ENCODE assay signal across 28 cellular contexts in genomic region chr6:12715437-12715836, GRCh38.
"Had no signal": no experiment of that assay in that cellular context is flagged by ENCODE, and none has a peak within 500 bp of the region (broad histone marks: within the 10 kb centered on the region; RNA-seq: fewer than 3 reads in every experiment).

No MANE protein-coding gene starts in this region.

- H3K4me3 Mint-ChIP-seq: activated CD4-positive, alpha-beta memory T cell treated with anti-CD3 and anti-CD28 coated beads, Interleukin-2, amount 10 ng/mL, durations not matched to agents 7 days and 5 days; activated CD4-positive, alpha-beta T cell treated with anti-CD3 and anti-CD28 coated beads, Interleukin-2, amount 10 ng/mL, durations not matched to agents 7 days and 5 days; activated naive CD8-positive, alpha-beta T cell; activated T-cell treated with anti-CD3 and anti-CD28 coated beads, Interleukin-2, amount 50 U/mL, for 4 hours; activated T-helper 17 cell treated with anti-CD3 and anti-CD28 coated beads, Interleukin-2, amount 50 U/mL, for 72 hours; T-helper 17 cell; T-helper 2 cell treated with Interferon-gamma antibody and Interleukin-4, amounts not matched to agents 5 μg/mL and 100 μg/mL, for 36 hours had no signal

- ATAC-seq: activated T-cell treated with anti-CD3 and anti-CD28 coated beads, Interleukin-2, amount 50 U/mL, for 4 hours; activated T-helper 17 cell treated with anti-CD3 and anti-CD28 coated beads, Interleukin-2, amount 50 U/mL, for 72 hours; esophagus mucosa; T-helper 17 cell had no signal

- H3K27me3 ChIP-seq: brain microvascular endothelial cell, colonic mucosa had no signal

- H3K27ac Mint-ChIP-seq: activated CD4-positive, alpha-beta memory T cell treated with anti-CD3 and anti-CD28 coated beads, Interleukin-2, amount 10 ng/mL, durations not matched to agents 7 days and 5 days; activated CD4-positive, alpha-beta T cell treated with anti-CD3 and anti-CD28 coated beads, Interleukin-2, amount 10 ng/mL, durations not matched to agents 7 days and 5 days; activated naive CD8-positive, alpha-beta T cell; activated T-helper 17 cell treated with anti-CD3 and anti-CD28 coated beads, Interleukin-2, amount 50 U/mL, for 72 hours; T-helper 17 cell; T-helper 2 cell treated with Interferon-gamma antibody and Interleukin-4, amounts not matched to agents 5 μg/mL and 100 μg/mL, for 36 hours had no signal

- H3K27ac ChIP-seq: brain microvascular endothelial cell, colonic mucosa had no signal

- H3K9me3 Mint-ChIP-seq: activated CD4-positive, alpha-beta memory T cell treated with anti-CD3 and anti-CD28 coated beads, Interleukin-2, amount 10 ng/mL, durations not matched to agents 7 days and 5 days; activated CD4-positive, alpha-beta T cell treated with anti-CD3 and anti-CD28 coated beads, Interleukin-2, amount 10 ng/mL, durations not matched to agents 7 days and 5 days; activated T-cell treated with anti-CD3 and anti-CD28 coated beads, Interleukin-2, amount 50 U/mL, for 4 hours; activated T-helper 17 cell treated with anti-CD3 and anti-CD28 coated beads, Interleukin-2, amount 50 U/mL, for 72 hours; T-helper 2 cell treated with Interferon-gamma antibody and Interleukin-4, amounts not matched to agents 5 μg/mL and 100 μg/mL, for 36 hours had no signal

- H3K4me1 ChIP-seq: colonic mucosa had no signal

- H3K4me1 Mint-ChIP-seq: activated CD4-positive, alpha-beta memory T cell treated with anti-CD3 and anti-CD28 coated beads, Interleukin-2, amount 10 ng/mL, durations not matched to agents 7 days and 5 days; activated CD4-positive, alpha-beta T cell treated with anti-CD3 and anti-CD28 coated beads, Interleukin-2, amount 10 ng/mL, durations not matched to agents 7 days and 5 days; activated T-helper 17 cell treated with anti-CD3 and anti-CD28 coated beads, Interleukin-2, amount 50 U/mL, for 72 hours; T-helper 17 cell had no signal

- H3K36me3 Mint-ChIP-seq: activated naive CD8-positive, alpha-beta T cell had no signal

- H3K36me3 ChIP-seq: brain microvascular endothelial cell, colonic mucosa had no signal

- H3K4me3 ChIP-seq: colonic mucosa had no signal

- H3K9me3 ChIP-seq: colonic mucosa had no signal

- DNase-seq: activated CD4-positive, alpha-beta memory T cell treated with anti-CD3 and anti-CD28 coated beads, Interleukin-2, amount 10 ng/mL, durations not matched to agents 7 days and 5 days; activated CD4-positive, alpha-beta T cell treated with anti-CD3 and anti-CD28 coated beads for 4 hours; activated CD4-positive, alpha-beta T cell treated with anti-CD3 and anti-CD28 coated beads, Interleukin-2, amount 10 ng/mL, durations not matched to agents 7 days and 5 days; activated CD4-positive, alpha-beta T cell treated with anti-CD3 and anti-CD28 coated beads, Interleukin-2, amount 50 U/mL, for 4 hours; activated CD4-positive, CD25-positive, alpha-beta regulatory T cell; activated CD4-positive, CD25-positive, alpha-beta regulatory T cell treated with anti-CD3 and anti-CD28 coated beads, Interleukin-2, amount 50 U/mL, for 72 hours; activated CD8-positive, alpha-beta memory T cell treated with anti-CD3 and anti-CD28 coated beads for 24 hours; activated effector memory CD4-positive, alpha-beta T cell treated with Interleukin-2 at 50 U/mL for 16 hours; activated gamma-delta T cell treated with Interleukin-2 at 50 U/mL for 16 hours; activated naive CD4-positive, alpha-beta T cell treated with anti-CD3 and anti-CD28 coated beads, Interleukin-2, amount 50 U/mL, for 16 hours; activated naive CD4-positive, alpha-beta T cell treated with Interleukin-2 at 50 U/mL for 16 hours; activated T-cell treated with anti-CD3 and anti-CD28 coated beads, Interleukin-2, amount 50 U/mL, for 4 hours; amniotic stem cell; anterior cingulate cortex; brain microvascular endothelial cell; central memory CD4-positive, alpha-beta T cell; cerebellar nuclear complex; colonic mucosa; effector CD8-positive, alpha-beta T cell; foreskin fibroblast; SW 1271; T-helper 1 cell; T-helper 17 cell; T1000 had no signal

- H3K27me3 Mint-ChIP-seq: activated CD4-positive, alpha-beta T cell treated with anti-CD3 and anti-CD28 coated beads, Interleukin-2, amount 10 ng/mL, durations not matched to agents 7 days and 5 days had no signal
